In the genomic region with DNA sequence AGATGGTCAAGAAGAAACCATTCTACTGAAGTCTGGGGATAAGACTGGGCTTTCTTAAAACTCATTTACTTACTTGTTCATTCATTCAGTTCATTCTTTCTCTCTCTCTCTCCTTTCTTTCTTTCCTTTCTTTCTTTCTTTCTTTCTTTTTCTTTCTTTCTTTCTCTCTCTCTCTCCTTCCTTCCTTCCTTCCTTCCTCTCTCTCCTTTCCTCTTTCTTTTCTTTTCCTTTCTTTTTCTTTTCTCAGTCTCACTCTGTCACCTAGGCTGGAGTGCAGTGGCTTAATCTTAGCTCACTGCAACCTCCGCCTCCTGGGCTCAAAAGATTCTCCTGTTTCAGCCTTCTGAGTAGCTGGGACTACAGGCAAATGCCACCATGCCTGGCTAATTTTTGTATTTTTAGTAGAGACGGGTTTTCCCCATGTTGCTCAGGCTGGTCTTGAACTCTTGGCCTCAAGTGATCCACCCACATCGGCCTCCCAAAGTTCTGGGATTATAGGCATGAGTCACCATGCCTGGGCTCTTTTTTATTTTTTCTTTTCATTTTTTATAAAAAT, we compare ENCODE assay signal across 18 cellular contexts. TPM values are rescaled to one million over a fixed set of nuclear protein-coding genes. Genes with fewer than 3 reads are reported as not detected.
"Had no signal": no experiment of that assay in that cellular context is flagged by ENCODE, and none has a peak within 500 bp of the region (broad histone marks: within the 10 kb centered on the region; RNA-seq: fewer than 3 reads in every experiment).

No MANE protein-coding gene starts in this region.

RNA-seq across cellular contexts. Expression of gene TMEM270, which starts 24.0 kb away (rescaled TPM):
- total RNA-seq: activated B cell treated with CpG ODN at 0.5 μM for 24 hours; activated CD4-positive, alpha-beta memory T cell treated with anti-CD3 and anti-CD28 coated beads for 36 hours; activated CD4-positive, alpha-beta T cell treated with anti-CD3 and anti-CD28 coated beads, Interleukin-2, amount 10 ng/mL, durations not matched to agents 24 days and 14 days; activated CD8-positive, alpha-beta memory T cell treated with anti-CD3 and anti-CD28 coated beads for 36 hours; activated CD8-positive, alpha-beta T cell treated with anti-CD3 and anti-CD28 coated beads for 36 hours; activated naive CD4-positive, alpha-beta T cell treated with anti-CD3 and anti-CD28 coated beads for 36 hours; activated naive CD4-positive, alpha-beta T cell treated with anti-CD3 and anti-CD28 coated beads, Interleukin-2, amount 50 U/mL, for 72 hours; activated naive CD8-positive, alpha-beta T cell treated with anti-CD3 and anti-CD28 coated beads for 36 hours; activated T-cell treated with anti-CD3 and anti-CD28 coated beads, Interleukin-2, amount 50 U/mL, for 4 hours; activated T-cell treated with anti-CD3 and anti-CD28 coated beads, Interleukin-2, amount 50 U/mL, for 72 hours; activated T-helper 1 cell treated with anti-CD3 and anti-CD28 coated beads, Interleukin-12 subunit alpha, Interleukin-12 subunit beta, Interleukin-2, Interleukin-4 antibody, amounts not matched to agents 30 ng/mL and 10 ng/mL and 1 ng/mL, durations not matched to agents 14 hours and 24 hours and 36 hours; activated T-helper 17 cell treated with anti-CD3 and anti-CD28 coated beads, Interleukin-2, amount 50 U/mL, for 72 hours; adrenal gland; aorta; body of pancreas; breast epithelium; cardiac septum; cerebellum had no signal
- polyA plus RNA-seq: aorta had no signal

RNA-seq across cellular contexts. Expression of gene METTL27, which starts 42.6 kb away (rescaled TPM):
- total RNA-seq: activated CD8-positive, alpha-beta T cell treated with anti-CD3 and anti-CD28 coated beads for 36 hours had no signal

RNA-seq across cellular contexts. Expression of gene CLDN4, which starts 54.1 kb away (rescaled TPM):
- total RNA-seq: activated B cell treated with CpG ODN at 0.5 μM for 24 hours; activated CD4-positive, alpha-beta T cell treated with anti-CD3 and anti-CD28 coated beads, Interleukin-2, amount 10 ng/mL, durations not matched to agents 24 days and 14 days; activated CD8-positive, alpha-beta memory T cell treated with anti-CD3 and anti-CD28 coated beads for 36 hours; activated T-helper 1 cell treated with anti-CD3 and anti-CD28 coated beads, Interleukin-12 subunit alpha, Interleukin-12 subunit beta, Interleukin-2, Interleukin-4 antibody, amounts not matched to agents 30 ng/mL and 10 ng/mL and 1 ng/mL, durations not matched to agents 14 hours and 24 hours and 36 hours; cardiac septum had no signal
